Comparison of ENCODE assay signal across 8 cellular contexts in genomic region chrX:154378059-154378798, GRCh38. TPM values are rescaled to one million over a fixed set of nuclear protein-coding genes. Genes with fewer than 3 reads are reported as not detected.
DNase-seq lines count a peak whose midpoint lies in the region; ATAC-seq and TF ChIP-seq lines count a peak whose summit lies in the region.

No MANE protein-coding gene starts in this region.

- dilution Hi-C loops in mammary epithelial cell (cut with HindIII; ENCODE audit: low sequenced_read_pairs) = no loop called here

- peak overlapping the region; percentile 43 for H2AFZ ChIP-seq in mammary epithelial cell (ENCODE audit: low read depth, low read length)

- in situ Hi-C loops in mammary epithelial cell (cut with MboI; ENCODE audit: low sequenced_read_pairs in 2 of 2) = loop anchor here in 1 of 2 donors (10.0 kb wide), 1 partner anchor 147 kb away; no protein-coding TSS in a partner anchor

- ATAC-seq in HG02840 (IDR thresholded peaks at IDR 0.05; ENCODE audit: low FRiP score, unreplicated experiment) (peak; percentile 2), HG02973 (IDR thresholded peaks at IDR 0.05; ENCODE audit: unreplicated experiment) (no peak)

- intact Hi-C loops in mammary epithelial cell (cut with micrococcal nuclease) = loop anchor here (1.0 to 10.0 kb wide), 2 partner anchors 9 to 67 kb away; partner anchors contain the start of gene FAM50A

- peak overlapping the region; percentile 44 for H3K9ac ChIP-seq in mammary epithelial cell (ENCODE audit: insufficient read depth, low read length)

- BruUV-seq in mammary epithelial cell (replicated peaks; lab: Mats Ljungman, UMichigan) = TSS peak; percentile 26

- peaks cover 23% of the 10 kb centered on the region for H3K79me2 ChIP-seq in mammary epithelial cell (ENCODE audit: insufficient read depth, low read length)

- H3K4me3 ChIP-seq in Peyer's patch (peak overlapping the region; percentile 46 to 61 (median 56)), mammary epithelial cell (replicated peaks in 1 of 3; ENCODE audit: insufficient read depth in 1 of 3, low read depth in 2 of 3, low read length in 3 of 3) (peak overlapping the region; percentile 32 to 49 (median 46)), kidney epithelial cell (ENCODE audit: low read depth, low read length) (peak overlapping the region; percentile 42)

- H3K4me2 ChIP-seq in mammary epithelial cell (ENCODE audit: insufficient read depth, low read depth, low read length) = peak overlapping the region; percentile 84

- H3K27me3 ChIP-seq in Peyer's patch (no peaks in the 10 kb centered on the region), mammary epithelial cell (ENCODE audit: insufficient read depth, low read length) (no peaks in the 10 kb centered on the region), kidney epithelial cell (ENCODE audit: control insufficient read depth, insufficient read depth, low read length) (no peaks in the 10 kb centered on the region)

- CTCF ChIA-PET in mammary epithelial cell (lab: Charles Lee; ENCODE audit: low non-redundant PET) = no interaction called here

- H3K9me3 ChIP-seq in Peyer's patch (no peaks in the 10 kb centered on the region), mammary epithelial cell (replicated peaks; ENCODE audit: insufficient read depth, low read length) (no peaks in the 10 kb centered on the region)

- H3K4me1 ChIP-seq in Peyer's patch (peaks cover 0 to 21% (median 9%) of the 10 kb centered on the region in 4 donors), mammary epithelial cell (ENCODE audit: insufficient read depth, low read length) (peaks cover 32% of the 10 kb centered on the region)

- TF ChIP-seq CTCF in Peyer's patch (IDR thresholded peaks at IDR 0.05) (no peak), mammary epithelial cell (conservative IDR thresholded peaks at IDR 0.05 in 1 of 2, IDR thresholded peaks at IDR 0.05 in 1 of 2; ENCODE audit: extremely low read depth in 1 of 2, insufficient read depth in 1 of 2, low read depth in 1 of 2, low read length in 2 of 2) (no peak), kidney epithelial cell (IDR thresholded peaks at IDR 0.05; ENCODE audit: insufficient read depth, low read length, poor library complexity, severe bottlenecking) (no peak)

- no peaks in the 10 kb centered on the region for H4K20me1 ChIP-seq in mammary epithelial cell (ENCODE audit: insufficient read depth, low read length)

- WGBS in mammary epithelial cell (ENCODE audit: low coverage, missing lambda C conversion rate) = 42% methylated on average over 12 of the region's 79 CpGs

- peak; percentile 45 to 70 for TF ChIP-seq POLR2A in Peyer's patch (IDR thresholded peaks at IDR 0.05)

- H3K27ac ChIP-seq in Peyer's patch (peak overlapping the region; percentile 93 to 97 (median 95)), mammary epithelial cell (ENCODE audit: insufficient read depth, low read depth, low read length) (peak overlapping the region; percentile 76)

- H3K36me3 ChIP-seq in Peyer's patch (peaks cover 0 to 4% (median 0%) of the 10 kb centered on the region in 3 donors), mammary epithelial cell (ENCODE audit: insufficient read depth, low read length) (no peaks in the 10 kb centered on the region), kidney epithelial cell (ENCODE audit: control insufficient read depth, insufficient read depth, low read length) (no peaks in the 10 kb centered on the region)

- DNase-seq in SIG-M5 treated with dmso at 0.1 percent for 504 hours (lab: John Stamatoyannopoulos, UW; ENCODE audit: unreplicated experiment) (peak; percentile 10), SIG-M5 (lab: John Stamatoyannopoulos, UW) (no peak), Peyer's patch (peak in 2 of 3 donors; percentile 61 to 66), mammary epithelial cell (no peak), kidney epithelial cell (ENCODE audit: low read depth) (no peak)
- peak; percentile 94 for DNase-seq in stimulated activated CD8-positive, alpha-beta memory T cell treated with anti-CD3 and anti-CD28 coated beads, Interleukin-4, amount 100 ng/mL, for 48 hours

RNA-seq across cellular contexts. Expression of gene EMD, which starts 0.9 kb away (rescaled TPM):
- total RNA-seq in Peyer's patch (10 to 100 TPM; 21.7 to 31.4 (median 26.6) TPM), mammary epithelial cell (10 to 100 TPM; 22.7 to 71.9 TPM), kidney epithelial cell (56.2 and 60.5 TPM in 2 replicates)
- polyA plus RNA-seq in mammary epithelial cell = 51.6 TPM
- 55.3 TPM for polyA minus RNA-seq in mammary epithelial cell

RNA-seq across cellular contexts. Expression of gene FLNA, which starts 3.8 kb away (rescaled TPM):
- total RNA-seq in Peyer's patch (100 to 1,000 TPM; 143 to 663 (median 328) TPM), mammary epithelial cell (1,000 to 10,000 TPM; 1,826 to 3,975 TPM), kidney epithelial cell (2,357 and 2,761 TPM in 2 replicates)
- polyA plus RNA-seq in mammary epithelial cell = 681 TPM
- 2,798 TPM for polyA minus RNA-seq in mammary epithelial cell

RNA-seq across cellular contexts. Expression of gene RPL10, which starts 19.9 kb away (rescaled TPM):
- 1,000 to 10,000 TPM; 1,992 to 4,644 (median 2,626) TPM for total RNA-seq in Peyer's patch
- total RNA-seq in mammary epithelial cell = 1,000 to 10,000 TPM; 1,996 to 2,155 TPM
- polyA plus RNA-seq in mammary epithelial cell = 5,021 TPM
- polyA minus RNA-seq in mammary epithelial cell = 1,289 TPM
- 8,307 and 11,298 TPM in 2 replicates for total RNA-seq in kidney epithelial cell

RNA-seq across cellular contexts. Expression of gene DNASE1L1, which starts 30.8 kb away (rescaled TPM):
- total RNA-seq in Peyer's patch (10 to 100 TPM; 23.9 to 41.2 (median 32.2) TPM), mammary epithelial cell (10 to 100 TPM; 17.8 to 30.5 TPM), kidney epithelial cell (15.5 and 16.6 TPM in 2 replicates)
- 25.2 TPM for polyA plus RNA-seq in mammary epithelial cell
- polyA minus RNA-seq in mammary epithelial cell = 20.6 TPM

RNA-seq across cellular contexts. Expression of gene TAFAZZIN, which starts 33.1 kb away (rescaled TPM):
- total RNA-seq in Peyer's patch (100 to 1,000 TPM; 105 to 147 (median 112) TPM), mammary epithelial cell (10 to 100 TPM; 19.5 to 31.0 TPM), kidney epithelial cell (55.2 and 62.0 TPM in 2 replicates)
- 18.6 TPM for polyA plus RNA-seq in mammary epithelial cell
- 22.8 TPM for polyA minus RNA-seq in mammary epithelial cell

Comparison
In these comparisons a context has a peak if more than half of its experiments do, and no peak if none do; other contexts are left out.
1. DNase-seq: peak in SIG-M5 treated with dmso at 0.1 percent for 504 hours (single experiment), Peyer's patch (2 of 3) and stimulated activated CD8-positive, alpha-beta memory T cell treated with anti-CD3 and anti-CD28 coated beads, Interleukin-4, amount 100 ng/mL, for 48 hours (single experiment); none in SIG-M5 (single experiment), mammary epithelial cell (single experiment) and kidney epithelial cell (single experiment).
2. Peak in every context shown above with its lines, with median percentiles within 50 percentile points of each other: H3K4me3 ChIP-seq.